1 cellular context compared by ENCODE assay signal in genomic region chr3:170689218-170689874, GRCh38.
TF ChIP-seq lines count a peak whose summit lies in the region.

No MANE protein-coding gene starts in this region.

TF ChIP-seq in IMR-90, 13 proteins besides CTCF, POLR2A, EP300 and RAD21 (continued from another document):
- TF ChIP-seq RCOR1 (IDR thresholded peaks at IDR 0.05; ENCODE audit: insufficient replicate concordance, low read length) (no peak), MAZ (IDR thresholded peaks at IDR 0.05; ENCODE audit: borderline replicate concordance, low read depth, low read length) (no peak), ELK1 (IDR thresholded peaks at IDR 0.05; ENCODE audit: borderline replicate concordance, low read depth, low read length) (no peak), RFX5 (IDR thresholded peaks at IDR 0.05; ENCODE audit: low read depth, low read length) (no peak), BHLHE40 (IDR thresholded peaks at IDR 0.05; ENCODE audit: low read depth, low read length) (no peak), SMC3 (IDR thresholded peaks at IDR 0.05; ENCODE audit: low read depth, low read length) (no peak), MAFK (IDR thresholded peaks at IDR 0.05; ENCODE audit: low read depth, low read length) (no peak), CEBPB (IDR thresholded peaks at IDR 0.05; ENCODE audit: low read depth, low read length) (no peak), CHD1 (IDR thresholded peaks at IDR 0.05; ENCODE audit: low read depth, low read length) (no peak), MXI1 (IDR thresholded peaks at IDR 0.05; ENCODE audit: borderline replicate concordance, low read depth, low read length) (no peak)
- TF ChIP-seq, protein P1, sequence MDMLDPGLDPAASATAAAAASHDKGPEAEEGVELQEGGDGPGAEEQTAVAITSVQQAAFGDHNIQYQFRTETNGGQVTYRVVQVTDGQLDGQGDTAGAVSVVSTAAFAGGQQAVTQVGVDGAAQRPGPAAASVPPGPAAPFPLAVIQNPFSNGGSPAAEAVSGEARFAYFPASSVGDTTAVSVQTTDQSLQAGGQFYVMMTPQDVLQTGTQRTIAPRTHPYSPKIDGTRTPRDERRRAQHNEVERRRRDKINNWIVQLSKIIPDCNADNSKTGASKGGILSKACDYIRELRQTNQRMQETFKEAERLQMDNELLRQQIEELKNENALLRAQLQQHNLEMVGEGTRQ (IDR thresholded peaks at IDR 0.05; ENCODE audit: low read depth, low read length) = no peak
